Comparison of ENCODE assay signal across 8 cellular contexts in the genomic region with DNA sequence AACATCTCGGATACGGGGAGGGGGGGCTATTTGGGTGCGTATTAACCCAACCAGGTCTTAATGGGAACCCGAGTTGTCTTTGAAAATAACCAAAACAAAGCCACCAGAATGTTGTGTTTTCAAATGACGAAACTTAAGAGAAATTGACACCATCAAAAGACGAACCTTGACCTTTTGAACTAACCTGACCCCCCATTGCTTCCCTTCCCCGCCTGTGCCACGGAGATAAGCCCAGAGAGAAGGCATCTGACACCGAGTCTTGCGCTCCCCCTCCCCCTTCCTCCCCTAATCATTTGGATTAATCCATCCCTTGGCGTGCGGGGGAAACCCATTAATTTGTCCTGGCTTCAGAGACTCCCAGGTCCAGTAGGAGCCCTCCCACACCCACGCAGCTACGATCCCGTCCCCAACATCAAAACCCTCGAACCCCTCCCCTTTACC. TPM values are rescaled to one million over a fixed set of nuclear protein-coding genes. Genes with fewer than 3 reads are reported as not detected.
DNase-seq lines count a peak whose midpoint lies in the region; ATAC-seq, FAIRE-seq and TF ChIP-seq lines count a peak whose summit lies in the region.

No MANE protein-coding gene starts in this region.

- H3K79me1 ChIP-seq in mesenchymal stem cell (replicated peaks; ENCODE audit: low read length, poor library complexity, severe bottlenecking) = peaks cover 9% of the 10 kb centered on the region

- no peak overlapping the region for H4K91ac ChIP-seq in mesenchymal stem cell (ENCODE audit: low read length)

- H2AK5ac ChIP-seq in mesenchymal stem cell (ENCODE audit: low read length, severe bottlenecking) = peak overlapping the region; percentile 53

- H3K18ac ChIP-seq in mesenchymal stem cell (ENCODE audit: low read depth in 1 of 2, low read length in 2 of 2) = peak overlapping the region; percentile 30 to 60

- H3K27ac ChIP-seq in A673 (ENCODE audit: low read depth, low read length, poor library complexity, severe bottlenecking) (peak overlapping the region; percentile 65), HUES6 (ENCODE audit: low read depth, low read length) (no peak overlapping the region), astrocyte (ENCODE audit: low read depth, low read length) (no peak overlapping the region), mesenchymal stem cell (ENCODE audit: low read length, poor library complexity, severe bottlenecking) (no peak overlapping the region)

- H3K4me3 ChIP-seq in A673 (ENCODE audit: low read depth, low read length, poor library complexity, severe bottlenecking) (peak overlapping the region; percentile 74), HUES6 (ENCODE audit: low read depth, low read length) (peak overlapping the region; percentile 93), astrocyte (ENCODE audit: insufficient read depth, low read depth, low read length) (peak overlapping the region; percentile 58), mesenchymal stem cell (ENCODE audit: insufficient read depth in 1 of 2, low read depth in 1 of 2, low read length in 2 of 2) (peak overlapping the region in 1 of 2 experiments; percentile 82), HAP-1 (no peak overlapping the region)

- no peak overlapping the region for H2BK15ac ChIP-seq in mesenchymal stem cell (ENCODE audit: low read depth, poor library complexity, severe bottlenecking)

- H3K9ac ChIP-seq in HUES6 (ENCODE audit: low read length) (peak overlapping the region; percentile 91), astrocyte (ENCODE audit: low read length) (no peak overlapping the region), mesenchymal stem cell (ENCODE audit: low read length) (peak overlapping the region; percentile 79)

- H3K27me3 ChIP-seq in A673 (replicated peaks; ENCODE audit: insufficient read depth, low read depth, low read length, poor library complexity) (no peaks in the 10 kb centered on the region), HUES6 (ENCODE audit: control insufficient read depth, insufficient read depth, low read length) (peaks cover 43% of the 10 kb centered on the region), astrocyte (ENCODE audit: insufficient read depth, low read length) (no peaks in the 10 kb centered on the region), mesenchymal stem cell (ENCODE audit: control insufficient read depth in 1 of 2, insufficient read depth in 1 of 2, low read length in 2 of 2) (peaks cover 0 to 10% of the 10 kb centered on the region in 2 experiments), HAP-1 (ENCODE audit: low read depth) (peaks cover 5% of the 10 kb centered on the region)

- H3K27ac Mint-ChIP-seq in astrocyte (ENCODE audit: unreplicated experiment) = peak overlapping the region; percentile 47

- POLR2A ChIA-PET in A673 (lab: Charles Lee; ENCODE audit: low non-redundant PET) = no interaction called here

- TF ChIP-seq CTCF in A673 (conservative IDR thresholded peaks at IDR 0.05; ENCODE audit: low read depth, low read length) (no peak), astrocyte (IDR thresholded peaks at IDR 0.05; ENCODE audit: insufficient read depth, low read depth, low read length) (no peak)

- H3K14ac ChIP-seq in mesenchymal stem cell (ENCODE audit: low read length in 2 of 2) = no peak overlapping the region

- peak overlapping the region; percentile 4 for H4K8ac ChIP-seq in mesenchymal stem cell (ENCODE audit: low read length)

- CTCF ChIA-PET in A673 (lab: Charles Lee) = no interaction called here

- no peak overlapping the region for H2BK5ac ChIP-seq in mesenchymal stem cell (ENCODE audit: low read depth, low read length, poor library complexity, severe bottlenecking)

- H2AFZ ChIP-seq in astrocyte (ENCODE audit: low read depth, low read length) = peak overlapping the region; percentile 81
- no peak overlapping the region for H2AFZ ChIP-seq in mesenchymal stem cell (ENCODE audit: low read depth, low read length)

- FAIRE-seq in astrocyte (lab: Jason Lieb, UNC) = peak; percentile 17

- peaks cover 5% of the 10 kb centered on the region for H3K79me2 ChIP-seq in astrocyte (ENCODE audit: insufficient read depth, low read length)

- H2BK12ac ChIP-seq in mesenchymal stem cell (ENCODE audit: low read length in 2 of 2) = no peak overlapping the region

- peak overlapping the region; percentile 84 for H3K4me3 Mint-ChIP-seq in astrocyte (ENCODE audit: unreplicated experiment)

- 13% methylated on average over 16 of the region's 16 CpGs for WGBS in mesenchymal stem cell

- H3K4me1 ChIP-seq in A673 (ENCODE audit: insufficient read depth, low read length, poor library complexity, severe bottlenecking) = peaks cover 31% of the 10 kb centered on the region
- peaks cover 21% of the 10 kb centered on the region for H3K4me1 ChIP-seq in HUES6 (ENCODE audit: control insufficient read depth, insufficient read depth, low read length)
- H3K4me1 ChIP-seq in astrocyte (ENCODE audit: insufficient read depth, low read length) = peaks cover 40% of the 10 kb centered on the region
- H3K4me1 ChIP-seq in mesenchymal stem cell (ENCODE audit: control insufficient read depth, insufficient read depth, low read depth, low read length) = peaks cover 37% of the 10 kb centered on the region
- peaks cover 10% of the 10 kb centered on the region for H3K4me1 ChIP-seq in HAP-1

- DNase-seq in A673 (ENCODE audit: low spot score) (no peak), astrocyte (ENCODE audit: low read depth) (no peak), mesenchymal stem cell (no peak), anterior cingulate cortex (lab: John Stamatoyannopoulos, UW) (no peak), AG08396 (ENCODE audit: low spot score) (no peak), HAP-1 (ENCODE audit: low spot score in 2 of 2) (no peak)

- in situ Hi-C loops in HAP-1 (cut with MboI; ENCODE audit: low sequenced_read_pairs) = no loop called here

- H3K23ac ChIP-seq in mesenchymal stem cell (ENCODE audit: low read length in 2 of 2) = no peak overlapping the region

- peaks cover 6% of the 10 kb centered on the region for H3K4me1 Mint-ChIP-seq in astrocyte (ENCODE audit: low read depth, unreplicated experiment)

- peaks cover 1% of the 10 kb centered on the region for H3K36me3 Mint-ChIP-seq in astrocyte (ENCODE audit: low read depth, unreplicated experiment)

- peak overlapping the region in 1 of 2 experiments; percentile 93 for H3K4ac ChIP-seq in mesenchymal stem cell (ENCODE audit: low read depth in 1 of 2, low read length in 2 of 2)

- H3K36me3 ChIP-seq in A673 (ENCODE audit: insufficient read depth, low read length, poor library complexity, severe bottlenecking) (no peaks in the 10 kb centered on the region), HUES6 (ENCODE audit: control insufficient read depth, insufficient read depth, low read length) (no peaks in the 10 kb centered on the region), astrocyte (ENCODE audit: insufficient read depth, low read length) (no peaks in the 10 kb centered on the region), mesenchymal stem cell (ENCODE audit: control insufficient read depth in 1 of 2, insufficient read depth in 2 of 2, low read depth in 1 of 2, low read length in 2 of 2) (no peaks in the 10 kb centered on the region), HAP-1 (replicated peaks) (no peaks in the 10 kb centered on the region)

- intact Hi-C loops in A673 (cut with micrococcal nuclease; ENCODE audit: unreplicated experiment) = loop anchor here (5.0 kb wide), 1 partner anchor 126 kb away; the partner anchor contains the start of gene LGALS1

- no TSS peak for BruUV-seq in A673 (replicated peaks; lab: Mats Ljungman, UMichigan)

- peak overlapping the region; percentile 97 for H3K4me2 ChIP-seq in astrocyte (ENCODE audit: low read length)
- peak overlapping the region; percentile 95 for H3K4me2 ChIP-seq in mesenchymal stem cell (ENCODE audit: low read length, poor library complexity, severe bottlenecking)

- H4K20me1 ChIP-seq in astrocyte (ENCODE audit: insufficient read depth, low read length) = peaks cover 4% of the 10 kb centered on the region

- ATAC-seq in HG03108 (IDR thresholded peaks at IDR 0.05; ENCODE audit: unreplicated experiment) = no peak

- H3K9me3 Mint-ChIP-seq in astrocyte (ENCODE audit: unreplicated experiment) = no peaks in the 10 kb centered on the region

- H3K27me3 Mint-ChIP-seq in astrocyte (ENCODE audit: low read depth, unreplicated experiment) = peaks cover 26% of the 10 kb centered on the region

- H3K9me3 ChIP-seq in A673 (ENCODE audit: low read depth, low read length, poor library complexity, severe bottlenecking) = no peaks in the 10 kb centered on the region
- H3K9me3 ChIP-seq in HUES6 (ENCODE audit: control insufficient read depth, insufficient read depth, low read depth, low read length) = no peaks in the 10 kb centered on the region
- no peaks in the 10 kb centered on the region for H3K9me3 ChIP-seq in astrocyte (ENCODE audit: insufficient read depth, low read depth, low read length)
- H3K9me3 ChIP-seq in mesenchymal stem cell (ENCODE audit: control insufficient read depth, low read length) = no peaks in the 10 kb centered on the region
- H3K9me3 ChIP-seq in HAP-1 = no peaks in the 10 kb centered on the region

- peak overlapping the region; percentile 54 for H2BK120ac ChIP-seq in mesenchymal stem cell (ENCODE audit: low read depth, low read length)

RNA-seq across cellular contexts. Expression of gene GCAT, which starts 4.5 kb away (rescaled TPM):
- total RNA-seq in A673 (2021) (21.4 and 28.5 TPM in 2 replicates), astrocyte (12.8 and 14.3 TPM in 2 replicates)
- polyA plus RNA-seq in mesenchymal stem cell (2013, experiment 1 of 2) = 10.7 TPM
- polyA plus RNA-seq in mesenchymal stem cell (2013, experiment 2 of 2) = 11.7 TPM

RNA-seq across cellular contexts. Expression of gene GALR3, which starts 20.0 kb away (rescaled TPM):
- total RNA-seq in A673 (2021) (0.26 TPM in 1 of 2 replicates, not detected in the other), astrocyte (not detected in 2 replicates)
- not detected for polyA plus RNA-seq in mesenchymal stem cell (2013, experiment 1 of 2)
- not detected for polyA plus RNA-seq in mesenchymal stem cell (2013, experiment 2 of 2)

RNA-seq across cellular contexts. Expression of gene ANKRD54, which starts 40.9 kb away (rescaled TPM):
- total RNA-seq in A673 (2021) (29.5 and 32.9 TPM in 2 replicates), astrocyte (19.9 and 21.5 TPM in 2 replicates)
- polyA plus RNA-seq in mesenchymal stem cell (2013, experiment 1 of 2) = 16.7 TPM
- 15.9 TPM for polyA plus RNA-seq in mesenchymal stem cell (2013, experiment 2 of 2)

RNA-seq across cellular contexts. Expression of gene EIF3L, which starts 46.0 kb away (rescaled TPM):
- total RNA-seq in A673 (2021) = 492 and 528 TPM in 2 replicates
- 294 and 323 TPM in 2 replicates for total RNA-seq in astrocyte
- polyA plus RNA-seq in mesenchymal stem cell (2013, experiment 1 of 2) = 453 TPM
- 471 TPM for polyA plus RNA-seq in mesenchymal stem cell (2013, experiment 2 of 2)
